ENCODE assay signal across 10 cellular contexts in the genomic region with DNA sequence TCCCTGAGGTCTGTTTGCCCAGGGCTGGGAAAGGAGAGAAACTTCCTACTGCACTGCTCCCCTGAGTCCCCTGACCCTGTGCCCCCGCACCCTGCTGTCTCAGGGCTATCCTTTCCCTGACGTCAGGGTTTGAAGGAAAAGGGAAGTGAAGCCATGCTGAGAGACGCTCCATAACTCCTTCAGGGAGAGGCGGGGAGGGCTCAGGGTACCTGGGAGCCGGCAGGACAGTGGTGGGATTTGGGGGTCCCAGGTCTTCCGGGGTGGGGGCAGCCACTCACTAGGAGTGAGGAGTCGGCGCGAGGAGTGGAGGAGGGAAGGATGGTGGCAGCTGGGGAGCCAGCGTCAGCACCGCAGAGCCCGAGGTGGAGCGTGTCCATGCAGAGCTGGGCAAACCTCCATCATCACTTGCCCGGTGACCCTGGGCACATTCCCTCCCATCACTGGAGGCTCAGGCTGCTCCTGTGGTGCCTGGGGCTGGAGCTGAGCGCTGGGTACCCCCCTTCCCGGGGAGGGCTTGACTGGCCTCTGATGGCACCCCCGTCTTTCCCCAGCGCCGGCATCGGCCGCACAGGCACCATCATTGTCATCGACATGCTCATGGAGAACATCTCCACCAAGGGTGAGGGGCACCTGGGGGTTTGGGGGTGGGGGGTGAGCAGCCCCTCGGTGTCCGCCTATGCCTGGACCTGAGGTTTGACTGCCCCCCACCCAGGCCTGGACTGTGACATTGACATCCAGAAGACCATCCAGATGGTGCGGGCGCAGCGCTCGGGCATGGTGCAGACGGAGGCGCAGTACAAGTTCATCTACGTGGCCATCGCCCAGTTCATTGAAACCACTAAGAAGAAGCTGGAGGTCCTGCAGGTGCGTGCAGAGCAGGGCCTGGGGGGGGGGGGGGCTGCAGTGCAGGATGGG. TPM values are rescaled to one million over a fixed set of nuclear protein-coding genes. Genes with fewer than 3 reads are reported as not detected.
DNase-seq lines count a peak whose midpoint lies in the region; ATAC-seq and TF ChIP-seq lines count a peak whose summit lies in the region.
"Had no signal": no experiment of that assay in that cellular context is flagged by ENCODE, and none has a peak within 500 bp of the region (broad histone marks: within the 10 kb centered on the region; RNA-seq: fewer than 3 reads in every experiment).

No MANE protein-coding gene starts in this region.

- H3K36me3 Mint-ChIP-seq in activated CD8-positive, alpha-beta T cell treated with anti-CD3 and anti-CD28 coated beads, Interleukin-2, amount 10 ng/mL, durations not matched to agents 7 days and 5 days (ENCODE audit: low read depth): peaks cover 75% of the 10 kb centered on the region
- no peaks in the 10 kb centered on the region for H3K36me3 Mint-ChIP-seq in glutamatergic neuron (ENCODE audit: unreplicated experiment)
- peaks cover 32% of the 10 kb centered on the region for H3K36me3 Mint-ChIP-seq in Caco-2 (ENCODE audit: insufficient read depth, unreplicated experiment)

- intact Hi-C loops in Caco-2 (cut with micrococcal nuclease; ENCODE audit: unreplicated experiment): loop anchor here (5.0 kb wide), 1 partner anchor 133 kb away; the partner anchor contains the start of gene C1R

- H3K4me2 ChIP-seq in DOHH2 (ENCODE audit: low read length): peak overlapping the region; percentile 81

- H3K4me3 ChIP-seq in DOHH2 (ENCODE audit: low read length): peak overlapping the region; percentile 59
- peak overlapping the region in 1 of 2 donors; percentile 31 for H3K4me3 ChIP-seq in mucosa of rectum (ENCODE audit: low read length in 2 of 2)
- no peak overlapping the region for H3K4me3 ChIP-seq in Caco-2 (ENCODE audit: low read depth, low read length)

- peaks cover 5% of the 10 kb centered on the region for H3F3A ChIP-seq in DOHH2 (ENCODE audit: control insufficient read depth, insufficient read depth)

- ATAC-seq in HG02943 (IDR thresholded peaks at IDR 0.05; ENCODE audit: low read depth, unreplicated experiment) (peak; percentile 3), HG02571 (IDR thresholded peaks at IDR 0.05; ENCODE audit: unreplicated experiment) (no peak)
- no peak for ATAC-seq in activated CD8-positive, alpha-beta T cell treated with anti-CD3 and anti-CD28 coated beads, Interleukin-2, amount 10 ng/mL, durations not matched to agents 7 days and 5 days

- H3K27ac ChIP-seq in DOHH2 (ENCODE audit: low read depth, low read length): peak overlapping the region; percentile 4; the same call in 1 of the 2 replicates
- peak overlapping the region; percentile 70 to 98 for H3K27ac ChIP-seq in mucosa of rectum (ENCODE audit: low read depth in 2 of 2, low read length in 2 of 2)

- POLR2A ChIA-PET in activated CD8-positive, alpha-beta T cell treated with anti-CD3 and anti-CD28 coated beads, Interleukin-2, amount 10 ng/mL, durations not matched to agents 7 days and 5 days (lab: Charles Lee): interaction anchor here (0.7 to 18.7 kb wide), 8 partner anchors 9 to 148 kb away, joined by 3 to 1099 read pairs (median 8); partner anchors contain the start of genes C12orf57, CDCA3, PTPN6 and RNU7-1
- POLR2A ChIA-PET in Caco-2 (lab: Charles Lee): interaction anchor here (9.3 kb wide), 1 partner anchor 14 kb away, joined by 237 read pairs; the partner anchor contains the start of genes C12orf57 and RNU7-1

- CTCF ChIA-PET in activated CD8-positive, alpha-beta T cell treated with anti-CD3 and anti-CD28 coated beads, Interleukin-2, amount 10 ng/mL, durations not matched to agents 7 days and 5 days (lab: Charles Lee): interaction anchor here (0.8 to 13.3 kb wide), 7 partner anchors 9 to 133 kb away, joined by 3 to 742 read pairs (median 4); partner anchors contain the start of genes C12orf57, C1R, PTPN6 and RNU7-1
- CTCF ChIA-PET in Caco-2 (lab: Charles Lee): interaction anchor here (0.9 to 8.6 kb wide), 3 partner anchors 10 to 90 kb away, joined by 3 to 241 read pairs (median 3); partner anchors contain the start of genes C12orf57 and RNU7-1

- H3K27me3 ChIP-seq in DOHH2 (ENCODE audit: control insufficient read depth, low read length) (peaks cover 76% of the 10 kb centered on the region), mucosa of rectum (ENCODE audit: control insufficient read depth in 2 of 2, insufficient read depth in 2 of 2, low read length in 2 of 2) (no peaks in the 10 kb centered on the region), Caco-2 (replicated peaks; ENCODE audit: control insufficient read depth, insufficient read depth, low read length) (no peaks in the 10 kb centered on the region)

- TF ChIP-seq CTCF in DOHH2 (IDR thresholded peaks at IDR 0.05; ENCODE audit: low read depth, low read length, poor library complexity, severe bottlenecking): no peak
- TF ChIP-seq CTCF in glutamatergic neuron (IDR thresholded peaks at IDR 0.05; ENCODE audit: partially characterized antibody, unreplicated experiment): no peak
- TF ChIP-seq CTCF in Caco-2 (IDR thresholded peaks at IDR 0.05; ENCODE audit: insufficient read depth in 1 of 2, low read depth in 1 of 2, low read length in 1 of 2, severe bottlenecking in 1 of 2, unreplicated experiment in 1 of 2): no peak

- H3K9me3 ChIP-seq in DOHH2 (ENCODE audit: control insufficient read depth, insufficient read depth, low read length) (no peaks in the 10 kb centered on the region), mucosa of rectum (ENCODE audit: control insufficient read depth in 2 of 2, low read length in 2 of 2) (no peaks in the 10 kb centered on the region), Caco-2 (no peaks in the 10 kb centered on the region)

- H3K36me3 ChIP-seq in DOHH2 (ENCODE audit: control insufficient read depth, low read length) (peaks cover 8% of the 10 kb centered on the region), mucosa of rectum (ENCODE audit: control insufficient read depth in 2 of 2, insufficient read depth in 2 of 2, low read length in 2 of 2) (peaks cover 7 to 26% of the 10 kb centered on the region in 2 donors), Caco-2 (ENCODE audit: control insufficient read depth, insufficient read depth, low read length) (no peaks in the 10 kb centered on the region)

- peak overlapping the region; percentile 98 for H3K27ac Mint-ChIP-seq in activated CD8-positive, alpha-beta T cell treated with anti-CD3 and anti-CD28 coated beads, Interleukin-2, amount 10 ng/mL, durations not matched to agents 7 days and 5 days
- H3K27ac Mint-ChIP-seq in glutamatergic neuron (ENCODE audit: unreplicated experiment) (no peak overlapping the region), Caco-2 (ENCODE audit: unreplicated experiment) (no peak overlapping the region)

- H3K4me1 Mint-ChIP-seq in activated CD8-positive, alpha-beta T cell treated with anti-CD3 and anti-CD28 coated beads, Interleukin-2, amount 10 ng/mL, durations not matched to agents 7 days and 5 days (ENCODE audit: low read depth): peaks cover 89% of the 10 kb centered on the region
- H3K4me1 Mint-ChIP-seq in glutamatergic neuron (ENCODE audit: low read depth, unreplicated experiment) (peaks cover 3% of the 10 kb centered on the region), Caco-2 (ENCODE audit: low read depth, unreplicated experiment) (peaks cover 21% of the 10 kb centered on the region)

- H3K27me3 Mint-ChIP-seq in activated CD8-positive, alpha-beta T cell treated with anti-CD3 and anti-CD28 coated beads, Interleukin-2, amount 10 ng/mL, durations not matched to agents 7 days and 5 days (ENCODE audit: low read depth): no peaks in the 10 kb centered on the region
- peaks cover 9% of the 10 kb centered on the region for H3K27me3 Mint-ChIP-seq in glutamatergic neuron (ENCODE audit: unreplicated experiment)
- no peaks in the 10 kb centered on the region for H3K27me3 Mint-ChIP-seq in Caco-2 (ENCODE audit: insufficient read depth, unreplicated experiment)

- no TSS peak for BruUV-seq in Caco-2 (replicated peaks; lab: Mats Ljungman, UMichigan)

- peak overlapping the region; percentile 41 to 99 for H3K9ac ChIP-seq in mucosa of rectum (ENCODE audit: low read depth in 1 of 2, low read length in 2 of 2)

- no peaks in the 10 kb centered on the region for H3K79me2 ChIP-seq in DOHH2 (ENCODE audit: control insufficient read depth, low read length)

- H3K9me3 Mint-ChIP-seq in activated CD8-positive, alpha-beta T cell treated with anti-CD3 and anti-CD28 coated beads, Interleukin-2, amount 10 ng/mL, durations not matched to agents 7 days and 5 days (ENCODE audit: insufficient read depth): no peaks in the 10 kb centered on the region
- peaks cover 9% of the 10 kb centered on the region for H3K9me3 Mint-ChIP-seq in glutamatergic neuron (ENCODE audit: unreplicated experiment)
- no peaks in the 10 kb centered on the region for H3K9me3 Mint-ChIP-seq in Caco-2 (ENCODE audit: unreplicated experiment)

- H3K4me3 Mint-ChIP-seq in activated CD8-positive, alpha-beta T cell treated with anti-CD3 and anti-CD28 coated beads, Interleukin-2, amount 10 ng/mL, durations not matched to agents 7 days and 5 days: peak overlapping the region; percentile 99
- no peak overlapping the region for H3K4me3 Mint-ChIP-seq in glutamatergic neuron (ENCODE audit: unreplicated experiment)
- no peak overlapping the region for H3K4me3 Mint-ChIP-seq in Caco-2 (ENCODE audit: unreplicated experiment)

- H3K9me2 ChIP-seq in DOHH2 (replicated peaks; ENCODE audit: control insufficient read depth, low read length): no peaks in the 10 kb centered on the region

- no peaks in the 10 kb centered on the region; the same call in none of the 2 replicates for H4K20me1 ChIP-seq in DOHH2 (ENCODE audit: control insufficient read depth, insufficient read depth, low read depth, low read length)

- H3K4me1 ChIP-seq in DOHH2 (ENCODE audit: control insufficient read depth, low read length) (peaks cover 68% of the 10 kb centered on the region), mucosa of rectum (ENCODE audit: control insufficient read depth in 2 of 2, insufficient read depth in 2 of 2, low read length in 2 of 2) (peaks cover 50 to 71% of the 10 kb centered on the region in 2 donors), Caco-2 (peaks cover 25% of the 10 kb centered on the region)

- no peak for DNase-seq in activated CD8-positive, alpha-beta T cell treated with anti-CD3 and anti-CD28 coated beads, Interleukin-2, amount 10 ng/mL, durations not matched to agents 7 days and 5 days
- DNase-seq in glutamatergic neuron (no peak), inferior parietal cortex (ENCODE audit: extremely low spot score) (no peak), Caco-2 (no peak)

RNA-seq across cellular contexts. Expression of gene PTPN6, which starts 8.5 kb away (rescaled TPM):
- 100 to 1,000 TPM; 354 to 397 TPM for total RNA-seq in activated CD8-positive, alpha-beta T cell treated with anti-CD3 and anti-CD28 coated beads, Interleukin-2, amount 10 ng/mL, durations not matched to agents 7 days and 5 days
- 3.8 TPM for total RNA-seq in glutamatergic neuron (ENCODE audit: unreplicated experiment)
- 43.9 and 54.8 TPM in 2 replicates for total RNA-seq in Caco-2 (2022)

RNA-seq across cellular contexts. Expression of gene PHB2, which starts 10.8 kb away (rescaled TPM):
- total RNA-seq in activated CD8-positive, alpha-beta T cell treated with anti-CD3 and anti-CD28 coated beads, Interleukin-2, amount 10 ng/mL, durations not matched to agents 7 days and 5 days: 100 to 1,000 TPM; 226 to 236 TPM
- total RNA-seq in glutamatergic neuron (ENCODE audit: unreplicated experiment): 200 TPM
- total RNA-seq in Caco-2 (2022): 411 and 479 TPM in 2 replicates

RNA-seq across cellular contexts. Expression of gene EMG1, which starts 11.1 kb away (rescaled TPM):
- total RNA-seq in activated CD8-positive, alpha-beta T cell treated with anti-CD3 and anti-CD28 coated beads, Interleukin-2, amount 10 ng/mL, durations not matched to agents 7 days and 5 days: 10 to 100 TPM; 54.9 to 58.7 TPM
- total RNA-seq in glutamatergic neuron (ENCODE audit: unreplicated experiment): 24.2 TPM
- total RNA-seq in Caco-2 (2022): 149 and 161 TPM in 2 replicates

RNA-seq across cellular contexts. Expression of gene C12orf57, which starts 15.8 kb away (rescaled TPM):
- 100 to 1,000 TPM; 184 to 185 TPM for total RNA-seq in activated CD8-positive, alpha-beta T cell treated with anti-CD3 and anti-CD28 coated beads, Interleukin-2, amount 10 ng/mL, durations not matched to agents 7 days and 5 days
- 184 TPM for total RNA-seq in glutamatergic neuron (ENCODE audit: unreplicated experiment)
- 111 TPM in 2 replicates for total RNA-seq in Caco-2 (2022)

RNA-seq across cellular contexts. Expression of gene RNU7-1, which starts 16.0 kb away (rescaled TPM):
- not detected for total RNA-seq in activated CD8-positive, alpha-beta T cell treated with anti-CD3 and anti-CD28 coated beads, Interleukin-2, amount 10 ng/mL, durations not matched to agents 7 days and 5 days
- total RNA-seq in glutamatergic neuron (ENCODE audit: unreplicated experiment) (not detected), Caco-2 (2022) (not detected in 2 replicates)
- total RNA-seq: NCI-H460, subcutaneous adipose tissue had no signal
